1 cellular context compared by ENCODE assay signal in genomic region chr10:79142064-79142491, GRCh38.
TF ChIP-seq lines count a peak whose summit lies in the region.

No MANE protein-coding gene starts in this region.

TF ChIP-seq in H1, 55 proteins besides CTCF, POLR2A, EP300 and RAD21:
- TF ChIP-seq ZNF274 (IDR thresholded peaks at IDR 0.05; ENCODE audit: borderline replicate concordance, extremely low read depth, low read length) (no peak), POLR2AphosphoS5 (IDR thresholded peaks at IDR 0.05; ENCODE audit: low read depth, low read length) (no peak), FOSL1 (IDR thresholded peaks at IDR 0.05; ENCODE audit: insufficient read depth, low read depth, low read length) (no peak), HDAC2 (IDR thresholded peaks at IDR 0.05; ENCODE audit: borderline replicate concordance in 1 of 2, low read depth in 2 of 2, low read length in 2 of 2) (no peak), TAF7 (optimal IDR thresholded peaks at IDR 0.05; ENCODE audit: borderline replicate concordance, low read depth, low read length) (no peak), EZH2 (IDR thresholded peaks at IDR 0.05; ENCODE audit: low read depth, low read length, severe bottlenecking) (no peak), RBBP5 (IDR thresholded peaks at IDR 0.05; ENCODE audit: borderline replicate concordance, low read depth, low read length) (no peak), SP2 (IDR thresholded peaks at IDR 0.05; ENCODE audit: low read length) (no peak), KDM5A (IDR thresholded peaks at IDR 0.05; ENCODE audit: low read length) (no peak), CBX5 (IDR thresholded peaks at IDR 0.05; ENCODE audit: low read depth, low read length) (no peak), KDM4A (IDR thresholded peaks at IDR 0.05; ENCODE audit: low read depth, low read length, severe bottlenecking) (no peak), BACH1 (IDR thresholded peaks at IDR 0.05; ENCODE audit: low read length) (no peak), SIRT6 (IDR thresholded peaks at IDR 0.05; ENCODE audit: low read length) (no peak)
